In the genomic region with DNA sequence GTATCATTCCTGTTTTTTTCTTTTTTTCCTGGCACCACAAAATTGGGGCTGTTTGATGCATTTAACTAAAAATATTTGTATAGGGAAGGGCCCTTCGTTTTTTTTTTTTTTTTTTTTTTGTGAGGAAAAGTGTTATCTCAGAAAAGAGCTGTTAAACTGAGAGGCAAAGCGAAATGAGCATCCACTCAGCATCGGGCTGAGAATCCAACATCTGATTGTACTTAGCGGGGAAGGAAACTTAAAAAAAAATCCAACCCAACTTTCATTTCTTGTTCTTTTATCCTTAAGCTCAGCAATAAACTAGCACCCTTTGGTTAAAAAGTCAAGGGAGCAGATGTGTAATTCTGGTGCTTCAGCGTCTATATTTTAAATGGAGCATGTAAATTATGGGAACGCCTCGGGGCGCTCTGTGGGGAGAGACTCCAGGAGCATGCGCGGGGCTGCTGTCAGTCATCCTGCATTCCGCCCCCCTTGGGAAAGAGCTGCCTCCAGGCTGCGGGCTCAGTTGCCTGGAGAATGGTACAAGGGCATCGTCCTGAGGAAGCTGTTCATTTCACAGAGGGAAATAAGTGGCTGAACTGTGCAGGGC, we compare ENCODE assay signal across 1 cellular context.
TF ChIP-seq lines count a peak whose summit lies in the region.

No MANE protein-coding gene starts in this region.

TF ChIP-seq in HEK293, 187 proteins besides CTCF, POLR2A, EP300 and RAD21 (continued from another document):
- TF ChIP-seq PRDM10 (tag by site-specific recombination; IDR thresholded peaks at IDR 0.05) = no peak
- no peak for TF ChIP-seq ZNF37A (tag by site-specific recombination; IDR thresholded peaks at IDR 0.05)
- TF ChIP-seq EGR2 (tag by site-specific recombination; IDR thresholded peaks at IDR 0.05; ENCODE audit: low read depth) = no peak
- TF ChIP-seq ZNF830 (tag by site-specific recombination; IDR thresholded peaks at IDR 0.05; ENCODE audit: low read depth) = no peak
TF ChIP-seq in HEK293: peak in this region for 6.
